In the genomic region with DNA sequence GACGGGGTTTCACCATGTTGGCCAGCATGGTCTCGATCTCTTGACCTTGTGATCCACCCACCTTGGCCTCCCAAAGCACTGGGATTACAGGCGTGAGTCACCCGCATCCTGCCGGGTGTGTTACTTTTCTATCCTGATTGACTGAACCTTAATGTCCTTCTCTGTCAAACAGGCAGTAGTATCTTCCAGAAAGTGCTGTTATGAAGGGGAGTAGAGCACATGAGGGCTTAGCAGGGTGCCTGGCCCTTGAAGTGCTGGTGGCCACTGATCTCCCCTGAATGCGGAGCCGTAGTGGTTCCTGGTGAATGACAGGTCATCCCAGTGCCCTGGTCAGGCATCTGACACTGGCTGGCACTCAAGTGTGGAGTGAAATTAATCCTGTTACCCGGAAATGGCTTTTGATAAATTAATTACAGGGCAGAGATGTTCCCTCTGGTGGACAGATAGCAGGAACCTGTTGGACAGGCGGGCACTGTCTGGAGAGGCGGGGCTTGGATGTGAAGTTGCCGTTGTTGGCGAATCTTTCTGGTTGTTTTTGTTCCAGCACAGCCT, we compare ENCODE assay signal across 8 cellular contexts. TPM values are rescaled to one million over a fixed set of nuclear protein-coding genes. Genes with fewer than 3 reads are reported as not detected.
DNase-seq lines count a peak whose midpoint lies in the region; ATAC-seq and TF ChIP-seq lines count a peak whose summit lies in the region.

No MANE protein-coding gene starts in this region.

- no peaks in the 10 kb centered on the region for H3K9me3 Mint-ChIP-seq in chondrocyte (ENCODE audit: low read depth)

- DNase-seq in LNCaP clone FGC (ENCODE audit: low read depth), result peak; percentile 84
- peak; percentile 36 for DNase-seq in chondrocyte (ENCODE audit: low spot score)
- DNase-seq in mucosa of gallbladder (ENCODE audit: low spot score), result peak; percentile 62
- no peak for DNase-seq in CD1c-positive myeloid dendritic cell (ENCODE audit: extremely low spot score)
- DNase-seq in NCI-H1436 (lab: John Stamatoyannopoulos, UW), result no peak
- no peak for DNase-seq in OCI-M1 (lab: John Stamatoyannopoulos, UW)

- peaks cover 100% of the 10 kb centered on the region for H4K20me1 ChIP-seq in BLaER1

- no peak overlapping the region for H3K4me3 Mint-ChIP-seq in chondrocyte (ENCODE audit: unreplicated experiment)

- no peaks in the 10 kb centered on the region for H3K36me3 Mint-ChIP-seq in chondrocyte (ENCODE audit: low read depth)

- H3K4me1 ChIP-seq in BLaER1, result peaks cover 70% of the 10 kb centered on the region

- H3K4me3 ChIP-seq in BLaER1 (no peak overlapping the region), LNCaP clone FGC (ENCODE audit: low read depth, low read length) (peak overlapping the region; percentile 30)

- TF ChIP-seq CTCF in LNCaP clone FGC (IDR thresholded peaks at IDR 0.05; ENCODE audit: control insufficient read depth, extremely low read depth, insufficient read depth) (peak; percentile 49), chondrocyte (IDR thresholded peaks at IDR 0.05) (peak; percentile 51)

- peak overlapping the region; percentile 62 for H3K9ac ChIP-seq in BLaER1

- ATAC-seq in HG02970 (IDR thresholded peaks at IDR 0.05; ENCODE audit: low FRiP score, unreplicated experiment), result no peak

- H3K27ac ChIP-seq in BLaER1, result peak overlapping the region; percentile 29; the same call in 1 of the 2 replicates

- peak overlapping the region; percentile 69 for H3K4me2 ChIP-seq in BLaER1

- no peaks in the 10 kb centered on the region for H3K27me3 Mint-ChIP-seq in chondrocyte (ENCODE audit: low read depth)

- peaks cover 60% of the 10 kb centered on the region for H3K4me1 Mint-ChIP-seq in chondrocyte (ENCODE audit: low read depth)

- no peaks in the 10 kb centered on the region for H3K9me3 ChIP-seq in BLaER1

- H3K27me3 ChIP-seq in BLaER1, result no peaks in the 10 kb centered on the region

- peaks cover 97% of the 10 kb centered on the region for H3K36me3 ChIP-seq in BLaER1

- peak overlapping the region; percentile 89 for H3K27ac Mint-ChIP-seq in chondrocyte (ENCODE audit: unreplicated experiment)

RNA-seq across cellular contexts. Expression of gene PRRC2B, which starts 28.4 kb away (rescaled TPM):
- total RNA-seq in chondrocyte (233 to 235 TPM (median 235 TPM) in 3 replicates), mucosa of gallbladder (261 TPM)

Comparison
In these comparisons a context has a peak if more than half of its experiments do, and no peak if none do; other contexts are left out.
1. DNase-seq: peak in LNCaP clone FGC (single experiment), chondrocyte (single experiment) and mucosa of gallbladder (single experiment); none in CD1c-positive myeloid dendritic cell (single experiment), NCI-H1436 (single experiment) and OCI-M1 (single experiment).